ENCODE assay signal across 8 cellular contexts in the genomic region with DNA sequence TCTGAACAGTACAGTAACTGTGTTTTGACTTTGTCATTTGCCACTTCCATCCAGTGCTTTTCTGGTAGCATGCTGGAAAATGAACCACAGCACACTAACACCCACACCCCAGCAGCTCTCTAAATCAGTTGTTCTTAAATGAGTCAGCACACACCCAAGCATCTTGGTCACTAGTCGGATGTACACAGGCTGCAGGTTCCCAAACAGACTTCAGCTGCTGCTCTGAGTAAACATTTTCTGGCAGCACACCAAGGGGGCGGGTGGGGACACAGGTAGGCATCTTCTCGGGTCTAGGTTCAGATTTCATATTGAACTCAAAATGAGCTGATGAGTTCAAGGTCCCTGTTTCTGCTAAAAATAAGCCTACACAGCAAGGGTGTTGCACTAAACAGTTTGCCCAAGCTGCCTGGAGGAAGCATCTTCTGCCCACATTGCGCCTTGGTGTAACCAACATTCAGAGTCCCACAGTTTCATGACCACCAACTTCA. TPM values are rescaled to one million over a fixed set of nuclear protein-coding genes. Genes with fewer than 3 reads are reported as not detected.
DNase-seq lines count a peak whose midpoint lies in the region; ATAC-seq, FAIRE-seq and TF ChIP-seq lines count a peak whose summit lies in the region.

No MANE protein-coding gene starts in this region.

- CTCF ChIA-PET in HepG2 (lab: Yijun Ruan, JAX; ENCODE audit: low intra/inter-chr PET ratio, low total read pairs) = no interaction called here

- no peak overlapping the region for H3K4me3 ChIP-seq in right lobe of liver
- no peak overlapping the region for H3K4me3 ChIP-seq in HepG2 (replicated peaks in 1 of 3; ENCODE audit: insufficient read depth in 1 of 3, low read depth in 2 of 3, low read length in 3 of 3)

- no peak overlapping the region for H2AFZ ChIP-seq in HepG2 (ENCODE audit: low read length)

- H3K27ac ChIP-seq in right lobe of liver = no peak overlapping the region
- H3K27ac ChIP-seq in HepG2 (ENCODE audit: extremely low read length, insufficient read depth, low read length) = no peak overlapping the region

- FAIRE-seq in HepG2 (lab: Jason Lieb, UNC) = no peak

- intact Hi-C loops in right lobe of liver (cut with DNase I) (no loop called here), HepG2 (cut with micrococcal nuclease; ENCODE audit: unreplicated experiment) (no loop called here)

- H3K9me3 ChIP-seq in right lobe of liver = no peaks in the 10 kb centered on the region
- no peaks in the 10 kb centered on the region for H3K9me3 ChIP-seq in HepG2 (ENCODE audit: low read length)

- H3K27me3 ChIP-seq in right lobe of liver = no peaks in the 10 kb centered on the region
- H3K27me3 ChIP-seq in HepG2 (ENCODE audit: control insufficient read depth in 1 of 2, insufficient read depth in 2 of 2, low read length in 2 of 2) = no peaks in the 10 kb centered on the region; a peak in 1 of 5 replicates

- TF ChIP-seq CTCF in right lobe of liver (IDR thresholded peaks at IDR 0.05) (no peak), HepG2 (CRISPR knock-in tag; IDR thresholded peaks at IDR 0.05) (no peak), mesothelial cell of epicardium (IDR thresholded peaks at IDR 0.05; ENCODE audit: unreplicated experiment) (no peak)

- POLR2A ChIA-PET in HepG2 (lab: Yijun Ruan, JAX) = no interaction called here

- H3K36me3 Mint-ChIP-seq in mesothelial cell of epicardium = no peaks in the 10 kb centered on the region

- TF ChIP-seq POLR2A in right lobe of liver (IDR thresholded peaks at IDR 0.05) (no peak), HepG2 (IDR thresholded peaks at IDR 0.05; ENCODE audit: insufficient read depth in 1 of 2, low read depth in 2 of 2, low read length in 2 of 2) (no peak)

- no peak overlapping the region for H3K27ac Mint-ChIP-seq in mesothelial cell of epicardium

- BruUV-seq in HepG2 (replicated peaks; lab: Mats Ljungman, UMichigan) = no TSS peak

- peak in 3 of 4 donors; percentile 33 to 45 (median 42) for ATAC-seq in right lobe of liver
- no peak for ATAC-seq in HepG2
- peak; percentile 87 for ATAC-seq in HG03108 (IDR thresholded peaks at IDR 0.05; ENCODE audit: unreplicated experiment)

- DNase-seq in right lobe of liver (no peak), HepG2 (ENCODE audit: low spot score) (no peak), renal cortical epithelial cell (ENCODE audit: low read depth) (peak; percentile 11), putamen (ENCODE audit: low spot score) (no peak), mesothelial cell of epicardium (ENCODE audit: low spot score in 2 of 2, unreplicated experiment in 2 of 2) (no peak), NCI-H82 (lab: John Stamatoyannopoulos, UW) (no peak)
- DNase-seq in activated CD4-positive, alpha-beta T cell treated with anti-CD3 and anti-CD28 coated beads, Interleukin-2, amount 50 U/mL, for 1 hour = peak; percentile 11

- H3K4me2 ChIP-seq in HepG2 (ENCODE audit: low read depth, low read length) = no peak overlapping the region

- TF ChIP-seq RAD21 in HepG2 (CRISPR knock-in tag; IDR thresholded peaks at IDR 0.05) = no peak

- H4K20me1 ChIP-seq in HepG2 (ENCODE audit: insufficient read depth, low read length) = no peaks in the 10 kb centered on the region

- H3K4me1 ChIP-seq in right lobe of liver (no peaks in the 10 kb centered on the region), HepG2 (ENCODE audit: insufficient read depth, low read length) (no peaks in the 10 kb centered on the region)

- peaks cover 5% of the 10 kb centered on the region for H3K4me1 Mint-ChIP-seq in mesothelial cell of epicardium

- H3K36me3 ChIP-seq in right lobe of liver (no peaks in the 10 kb centered on the region), HepG2 (replicated peaks in 1 of 2; ENCODE audit: control insufficient read depth in 1 of 2, insufficient read depth in 2 of 2, low read length in 2 of 2) (no peaks in the 10 kb centered on the region)

- WGBS in right lobe of liver (ENCODE audit: insufficient coverage, low coverage, low lambda C conversion rate, missing lambda C conversion rate) = 52% methylated on average over 3 of the region's 4 CpGs
- 27% methylated on average over 2 of the region's 4 CpGs for WGBS in HepG2 (ENCODE audit: low lambda C conversion rate)

- no peaks in the 10 kb centered on the region for H3K79me2 ChIP-seq in HepG2 (ENCODE audit: insufficient read depth, low read length)

- TF ChIP-seq EP300 in HepG2 (IDR thresholded peaks at IDR 0.05; ENCODE audit: low read depth in 2 of 2, low read length in 2 of 2) = no peak
- no peak for TF ChIP-seq EP300 in HepG2 (CRISPR knock-in tag; IDR thresholded peaks at IDR 0.05; ENCODE audit: borderline replicate concordance)

- in situ Hi-C loops in HepG2 (cut with HindIII; ENCODE audit: extremely low pct_ligation_motif_present, low pct_unique_long_range_greater_than_20kb) = no loop called here

- H3K9me3 Mint-ChIP-seq in mesothelial cell of epicardium = no peaks in the 10 kb centered on the region

- H3K27me3 Mint-ChIP-seq in mesothelial cell of epicardium (ENCODE audit: low read depth) = no peaks in the 10 kb centered on the region

- H3K4me3 Mint-ChIP-seq in mesothelial cell of epicardium = no peak overlapping the region

- no peak overlapping the region for H3K9ac ChIP-seq in HepG2 (ENCODE audit: insufficient read depth, low read depth, low read length)

TF ChIP-seq in HepG2, 621 proteins besides CTCF, POLR2A, EP300 and RAD21:
- TF ChIP-seq HMG20B (CRISPR knock-in tag; conservative IDR thresholded peaks at IDR 0.05) (no peak), NCOA2 (CRISPR knock-in tag; IDR thresholded peaks at IDR 0.05) (no peak), MAF1 (CRISPR knock-in tag; IDR thresholded peaks at IDR 0.05; ENCODE audit: borderline replicate concordance) (no peak), GTF3A (CRISPR knock-in tag; conservative IDR thresholded peaks at IDR 0.05) (no peak), ZNF382 (CRISPR knock-in tag; IDR thresholded peaks at IDR 0.05; ENCODE audit: borderline replicate concordance) (no peak), KDM2A (CRISPR knock-in tag; IDR thresholded peaks at IDR 0.05; ENCODE audit: borderline replicate concordance, low read depth) (no peak), NFKBIZ (CRISPR knock-in tag; IDR thresholded peaks at IDR 0.05) (no peak), SRY (CRISPR knock-in tag; IDR thresholded peaks at IDR 0.05) (no peak), RCOR2 (CRISPR knock-in tag; IDR thresholded peaks at IDR 0.05) (no peak), ZNF362 (CRISPR knock-in tag; IDR thresholded peaks at IDR 0.05; ENCODE audit: borderline replicate concordance) (no peak)
- TF ChIP-seq, protein P1, sequence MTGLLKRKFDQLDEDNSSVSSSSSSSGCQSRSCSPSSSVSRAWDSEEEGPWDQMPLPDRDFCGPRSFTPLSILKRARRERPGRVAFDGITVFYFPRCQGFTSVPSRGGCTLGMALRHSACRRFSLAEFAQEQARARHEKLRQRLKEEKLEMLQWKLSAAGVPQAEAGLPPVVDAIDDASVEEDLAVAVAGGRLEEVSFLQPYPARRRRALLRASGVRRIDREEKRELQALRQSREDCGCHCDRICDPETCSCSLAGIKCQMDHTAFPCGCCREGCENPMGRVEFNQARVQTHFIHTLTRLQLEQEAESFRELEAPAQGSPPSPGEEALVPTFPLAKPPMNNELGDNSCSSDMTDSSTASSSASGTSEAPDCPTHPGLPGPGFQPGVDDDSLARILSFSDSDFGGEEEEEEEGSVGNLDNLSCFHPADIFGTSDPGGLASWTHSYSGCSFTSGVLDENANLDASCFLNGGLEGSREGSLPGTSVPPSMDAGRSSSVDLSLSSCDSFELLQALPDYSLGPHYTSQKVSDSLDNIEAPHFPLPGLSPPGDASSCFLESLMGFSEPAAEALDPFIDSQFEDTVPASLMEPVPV (CRISPR knock-in tag; IDR thresholded peaks at IDR 0.05) = no peak

RNA-seq across cellular contexts. Expression of gene IFNG, which starts 39.8 kb away (rescaled TPM):
- total RNA-seq in right lobe of liver = under 1 TPM in 1 of 6 experiments, not detected in 5; 0.18 TPM
- not detected in 2 replicates for total RNA-seq in HepG2 (2016; rRNA removed; fragmentation: Illumina TruSeq; extraction: Trizol)
- not detected in 2 replicates for total RNA-seq in HepG2 (2016; cell fraction: cytosol; rRNA removed; fragmentation: Illumina TruSeq; extraction: Trizol; ENCODE audit: low read depth)
- not detected in 2 replicates for total RNA-seq in HepG2 (2016; cell fraction: insoluble cytoplasmic fraction; rRNA removed; fragmentation: Illumina TruSeq; extraction: Trizol)
- total RNA-seq in HepG2 (2016; cell fraction: membrane; rRNA removed; fragmentation: Illumina TruSeq; extraction: Trizol) = not detected in 2 replicates
- not detected in 2 replicates for total RNA-seq in HepG2 (2016; cell fraction: nucleus; rRNA removed; fragmentation: Illumina TruSeq; extraction: Trizol)
- polyA plus RNA-seq in HepG2 (2011; rRNA removed) = not detected in 2 replicates
- not detected in 2 replicates for polyA plus RNA-seq in HepG2 (2011; cell fraction: cytosol; rRNA removed)
- not detected in 2 replicates for polyA plus RNA-seq in HepG2 (2011; cell fraction: nucleus; rRNA removed)
- not detected in 2 replicates for polyA plus RNA-seq in HepG2 (2012)
- polyA plus RNA-seq in HepG2 (2016; cell fraction: cytosol; fragmentation: Illumina TruSeq; extraction: Trizol; ENCODE audit: low read depth) = not detected in 2 replicates
- not detected in 2 replicates for polyA plus RNA-seq in HepG2 (2016; cell fraction: insoluble cytoplasmic fraction; fragmentation: Illumina TruSeq; extraction: Trizol; ENCODE audit: low read depth)
- polyA plus RNA-seq in HepG2 (2016; cell fraction: membrane; fragmentation: Illumina TruSeq; extraction: Trizol; ENCODE audit: low read depth) = not detected in 2 replicates
- not detected in 2 replicates for polyA plus RNA-seq in HepG2 (2016; cell fraction: nucleus; fragmentation: Illumina TruSeq; extraction: Trizol; ENCODE audit: insufficient read depth, low read depth)
- not detected in 2 replicates for polyA minus RNA-seq in HepG2 (2011; rRNA and poly(A)+ RNA removed; ENCODE audit: low replicate concordance)
- polyA minus RNA-seq in HepG2 (2011; cell fraction: cytosol; rRNA and poly(A)+ RNA removed) = not detected in 2 replicates
- polyA minus RNA-seq in HepG2 (2011; cell fraction: nucleus; rRNA and poly(A)+ RNA removed) = not detected in 2 replicates
- not detected in 2 replicates for total RNA-seq in renal cortical epithelial cell
- total RNA-seq in mesothelial cell of epicardium = not detected in 3 replicates

Comparison
In these comparisons a context has a peak if more than half of its experiments do, and no peak if none do; other contexts are left out.
1. DNase-seq: peak in activated CD4-positive, alpha-beta T cell treated with anti-CD3 and anti-CD28 coated beads, Interleukin-2, amount 50 U/mL, for 1 hour (single experiment) and renal cortical epithelial cell (single experiment); none in right lobe of liver (0 of 3), HepG2 (single experiment), putamen (single experiment), mesothelial cell of epicardium (0 of 2) and NCI-H82 (single experiment).